ENCODE assay signal across 28 cellular contexts in the genomic region with DNA sequence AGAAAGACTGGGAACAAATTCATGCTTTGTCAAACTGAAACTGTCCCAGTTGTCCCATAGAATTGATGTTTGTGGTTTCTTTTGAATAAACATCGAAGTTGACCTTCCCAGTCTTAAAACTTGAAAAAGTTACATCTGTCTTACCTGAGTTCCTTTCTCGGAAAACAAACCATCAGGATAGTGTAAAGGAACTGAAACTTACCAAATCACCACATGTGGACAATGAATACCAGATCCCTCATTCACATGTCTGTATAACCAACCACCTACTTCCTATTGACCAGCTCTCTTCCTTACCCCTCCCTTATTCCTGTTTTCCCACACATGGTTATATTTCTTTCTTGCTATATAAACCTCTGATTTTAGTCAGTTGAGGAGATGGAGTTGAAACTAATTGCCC.
DNase-seq lines count a peak whose midpoint lies in the region; ATAC-seq, FAIRE-seq and TF ChIP-seq lines count a peak whose summit lies in the region.
"Had no signal": no experiment of that assay in that cellular context is flagged by ENCODE, and none has a peak within 500 bp of the region (broad histone marks: within the 10 kb centered on the region; RNA-seq: fewer than 3 reads in every experiment).

No MANE protein-coding gene starts in this region.

- no peaks in the 10 kb centered on the region for H3K36me3 Mint-ChIP-seq in natural killer cell
- H3K36me3 Mint-ChIP-seq: CD8-positive, alpha-beta T cell; T-cell had no signal

- TF ChIP-seq CTCF in OCI-LY1 (IDR thresholded peaks at IDR 0.05; ENCODE audit: low read length), result no peak
- TF ChIP-seq CTCF in natural killer cell (IDR thresholded peaks at IDR 0.05), result no peak
- TF ChIP-seq CTCF in GM10266 (IDR thresholded peaks at IDR 0.05; ENCODE audit: control insufficient read depth, insufficient read depth, low read depth, missing control alignments), result no peak

- H3F3A ChIP-seq in OCI-LY1 (ENCODE audit: insufficient read depth, low read length), result peaks cover 5% of the 10 kb centered on the region

- H4K20me1 ChIP-seq in BLaER1 (no peaks in the 10 kb centered on the region), Karpas-422 (ENCODE audit: insufficient read depth, low read depth, low read length) (no peaks in the 10 kb centered on the region), OCI-LY1 (ENCODE audit: insufficient read depth, low read length) (no peaks in the 10 kb centered on the region)

- H3K9me2 ChIP-seq in Karpas-422 (replicated peaks; ENCODE audit: insufficient read depth, low read length) (no peaks in the 10 kb centered on the region), OCI-LY1 (ENCODE audit: low read depth, low read length) (no peaks in the 10 kb centered on the region)

- peaks cover 51% of the 10 kb centered on the region for H3K4me1 ChIP-seq in BLaER1
- H3K4me1 ChIP-seq in Karpas-422 (ENCODE audit: low read length), result peaks cover 37% of the 10 kb centered on the region
- peaks cover 31% of the 10 kb centered on the region for H3K4me1 ChIP-seq in OCI-LY1 (ENCODE audit: insufficient read depth, low read length, severe bottlenecking)
- H3K4me1 ChIP-seq: A549, SJCRH30 had no signal

- no peaks in the 10 kb centered on the region for H3K79me2 ChIP-seq in Karpas-422 (ENCODE audit: low read length)
- no peaks in the 10 kb centered on the region for H3K79me2 ChIP-seq in OCI-LY1 (ENCODE audit: insufficient read depth, low read length)

- no peaks in the 10 kb centered on the region for H3K27me3 Mint-ChIP-seq in natural killer cell (ENCODE audit: low read depth in 2 of 2)
- H3K27me3 Mint-ChIP-seq: T-cell had no signal

- H3K4me2 ChIP-seq in BLaER1 (peak overlapping the region; percentile 84), Karpas-422 (ENCODE audit: low read depth, low read length, poor library complexity, severe bottlenecking) (no peak overlapping the region), OCI-LY1 (ENCODE audit: low read length) (no peak overlapping the region)
- H3K4me2 ChIP-seq: A549 had no signal

- peak; percentile 38 for FAIRE-seq in GM12892 (lab: Jason Lieb, UNC)
- FAIRE-seq: A549 had no signal

- no peak overlapping the region for H3K27ac Mint-ChIP-seq in natural killer cell
- H3K27ac Mint-ChIP-seq: CD8-positive, alpha-beta T cell; T-cell had no signal

- H3K9me3 Mint-ChIP-seq in natural killer cell, result peaks cover 10 to 28% of the 10 kb centered on the region in 2 donors

- H3K4me3 Mint-ChIP-seq in natural killer cell, result no peak overlapping the region
- H3K4me3 Mint-ChIP-seq: CD8-positive, alpha-beta T cell; T-cell had no signal

- H3K9ac ChIP-seq in BLaER1, result no peak overlapping the region
- H3K9ac ChIP-seq in Karpas-422 (ENCODE audit: low read length), result no peak overlapping the region
- H3K9ac ChIP-seq in OCI-LY1 (ENCODE audit: low read length), result no peak overlapping the region

- ATAC-seq in natural killer cell (no peak), HG03139 (IDR thresholded peaks at IDR 0.05; ENCODE audit: unreplicated experiment) (no peak)
- ATAC-seq: A549; CD8-positive, alpha-beta T cell; HCT116; PC-3; Right ventricle myocardium inferior; SK-N-SH treated with all-trans-retinoic acid at 6 μM for 48 hours; T-cell had no signal

- H3K9me3 ChIP-seq in BLaER1 (peaks cover 42% of the 10 kb centered on the region), Karpas-422 (ENCODE audit: low read length) (peaks cover 25% of the 10 kb centered on the region), OCI-LY1 (ENCODE audit: low read length) (peaks cover 24% of the 10 kb centered on the region)
- H3K9me3 ChIP-seq: A549, SJCRH30 had no signal

- H3K4me1 Mint-ChIP-seq in natural killer cell, result no peaks in the 10 kb centered on the region
- H3K4me1 Mint-ChIP-seq: T-cell had no signal

- H3K36me3 ChIP-seq in BLaER1, result peaks cover 6% of the 10 kb centered on the region; the same call in 1 of the 2 replicates
- H3K36me3 ChIP-seq in Karpas-422 (ENCODE audit: insufficient read depth, low read length), result peaks cover 21% of the 10 kb centered on the region
- peaks cover 4% of the 10 kb centered on the region; the same call in 1 of the 2 replicates for H3K36me3 ChIP-seq in OCI-LY1 (ENCODE audit: insufficient read depth, low read length)
- H3K36me3 ChIP-seq: SJCRH30 had no signal

- H2AFZ ChIP-seq in Karpas-422 (ENCODE audit: low read length), result peak overlapping the region; percentile 73; the same call in 1 of the 2 replicates
- no peak overlapping the region for H2AFZ ChIP-seq in OCI-LY1 (ENCODE audit: low read length)

- intact Hi-C loops in natural killer cell (cut with micrococcal nuclease), result no loop called here

- DNase-seq in GM12892 (ENCODE audit: insufficient read length) (no peak), Karpas-422 (no peak), natural killer cell (no peak), A172 (ENCODE audit: low spot score) (no peak), GM10266 (ENCODE audit: extremely low spot score) (no peak)
- DNase-seq: AML-193; CD8-positive, alpha-beta T cell; DMS 273 treated with DMSO at 0.1 percent for 48 hours; DMS79; NCI-H1092; NCI-H1436; NCI-H187; NCI-H2081 treated with DMSO at 0.1 percent for 48 hours; NCI-H2171; NCI-H226; NCI-H510A; NCI-H748 treated with DMSO at 0.1 percent for 48 hours; PC-3; SJCRH30; T-cell had no signal

- H3K4me3 ChIP-seq in BLaER1 (peak overlapping the region; percentile 34; the same call in 1 of the 2 replicates), Karpas-422 (ENCODE audit: low read length) (0 out of 2 replicates have a peak overlapping the region, but pooled peaks have one; percentile 5), OCI-LY1 (ENCODE audit: low read depth, low read length, poor library complexity, severe bottlenecking) (no peak overlapping the region)
- H3K4me3 ChIP-seq: A549, SJCRH30 had no signal

- H3K27me3 ChIP-seq in BLaER1 (no peaks in the 10 kb centered on the region), Karpas-422 (ENCODE audit: low read length) (no peaks in the 10 kb centered on the region), OCI-LY1 (ENCODE audit: insufficient read depth, low read length) (no peaks in the 10 kb centered on the region)
- H3K27me3 ChIP-seq: SJCRH30 had no signal

- H3K27ac ChIP-seq in BLaER1, result peak overlapping the region; percentile 93
- H3K27ac ChIP-seq in Karpas-422 (ENCODE audit: low read length), result peak overlapping the region; percentile 99
- H3K27ac ChIP-seq in OCI-LY1 (ENCODE audit: low read depth, low read length, poor library complexity, severe bottlenecking), result peak overlapping the region; percentile 96
- H3K27ac ChIP-seq: A549, C4-2B, SJCRH30 had no signal

- no peak for TF ChIP-seq POLR2A in GM12892 (IDR thresholded peaks at IDR 0.05; ENCODE audit: low read depth, low read length)
